Comparison of ENCODE assay signal across 2 cellular contexts in genomic region chr2:226793615-226794014, GRCh38.
TF ChIP-seq lines count a peak whose summit lies in the region.

No MANE protein-coding gene starts in this region.

TF ChIP-seq in K562, 482 proteins besides CTCF, POLR2A, EP300 and RAD21:
- TF ChIP-seq SP1 (CRISPR knock-in tag; IDR thresholded peaks at IDR 0.05), result no peak
- TF ChIP-seq ZNF316 (IDR thresholded peaks at IDR 0.05), result 0 out of 2 replicates have a peak, but pooled peaks have one; percentile 23

TF ChIP-seq in HepG2, 621 proteins besides CTCF, POLR2A, EP300 and RAD21:
- no peak for TF ChIP-seq ZNF878 (CRISPR knock-in tag; IDR thresholded peaks at IDR 0.05)
- no peak for TF ChIP-seq NR2F1 (CRISPR knock-in tag; IDR thresholded peaks at IDR 0.05)
- 0 out of 2 replicates have a peak, but pooled peaks have one; percentile 15 for TF ChIP-seq THAP11 (CRISPR knock-in tag; IDR thresholded peaks at IDR 0.05)
- no peak for TF ChIP-seq THAP7 (CRISPR knock-in tag; IDR thresholded peaks at IDR 0.05)
- no peak for TF ChIP-seq GATAD1 (CRISPR knock-in tag; IDR thresholded peaks at IDR 0.05)
- no peak for TF ChIP-seq AHDC1 (CRISPR knock-in tag; IDR thresholded peaks at IDR 0.05; ENCODE audit: borderline replicate concordance)
- no peak for TF ChIP-seq ZNF207 (IDR thresholded peaks at IDR 0.05; ENCODE audit: borderline replicate concordance)
- TF ChIP-seq MAFK (conservative IDR thresholded peaks at IDR 0.05 in 1 of 2, IDR thresholded peaks at IDR 0.05 in 1 of 2; ENCODE audit: low read length in 2 of 2), result peak; percentile 50 to 68
- TF ChIP-seq ZNF891 (CRISPR knock-in tag; IDR thresholded peaks at IDR 0.05), result no peak
- TF ChIP-seq ZBTB25 (CRISPR knock-in tag; IDR thresholded peaks at IDR 0.05), result peak; percentile 38; the same call in 1 of the 2 replicates
- TF ChIP-seq ELF3 (CRISPR knock-in tag; IDR thresholded peaks at IDR 0.05), result no peak
- peak; percentile 70 for TF ChIP-seq MAFF (IDR thresholded peaks at IDR 0.05; ENCODE audit: low read depth, low read length)
- 0 out of 2 replicates have a peak, but pooled peaks have one; percentile 3 for TF ChIP-seq SAP130 (CRISPR knock-in tag; IDR thresholded peaks at IDR 0.05; ENCODE audit: low read depth)
- no peak for TF ChIP-seq HIC2 (CRISPR knock-in tag; IDR thresholded peaks at IDR 0.05; ENCODE audit: low read depth)
- no peak for TF ChIP-seq NFE2L2 (IDR thresholded peaks at IDR 0.05; ENCODE audit: low read length)
